ENCODE assay signal across 32 cellular contexts in genomic region chr12:66537866-66538265, GRCh38.
"Had no signal": no experiment of that assay in that cellular context is flagged by ENCODE, and none has a peak within 500 bp of the region (broad histone marks: within the 10 kb centered on the region; RNA-seq: fewer than 3 reads in every experiment).

No MANE protein-coding gene starts in this region.

- H3K4me1 Mint-ChIP-seq: activated CD4-positive, alpha-beta memory T cell treated with anti-CD3 and anti-CD28 coated beads, Interleukin-2, amount 10 ng/mL, durations not matched to agents 7 days and 5 days; activated CD4-positive, alpha-beta T cell treated with anti-CD3 and anti-CD28 coated beads, Interleukin-2, amount 10 ng/mL, durations not matched to agents 7 days and 5 days; activated T-helper 17 cell treated with anti-CD3 and anti-CD28 coated beads, Interleukin-2, amount 50 U/mL, for 72 hours; central memory CD8-positive, alpha-beta T cell had no signal

- FAIRE-seq: astrocyte, bronchial epithelial cell had no signal

- H3K9me3 ChIP-seq: gastrocnemius medialis, heart left ventricle had no signal

- H3K4me1 ChIP-seq: gastrocnemius medialis, heart left ventricle had no signal

- H3K27me3 Mint-ChIP-seq: activated CD4-positive, alpha-beta memory T cell treated with anti-CD3 and anti-CD28 coated beads, Interleukin-2, amount 10 ng/mL, durations not matched to agents 7 days and 5 days; activated CD4-positive, alpha-beta T cell treated with anti-CD3 and anti-CD28 coated beads, Interleukin-2, amount 10 ng/mL, durations not matched to agents 7 days and 5 days; dendritic cell treated with granulocyte-macrophage colony-stimulating factor and Interleukin-4, amounts not matched to agents 40 ng/mL and 50 ng/mL, for 4 days had no signal

- ATAC-seq: activated T-cell treated with anti-CD3 and anti-CD28 coated beads, Interleukin-2, amount 50 U/mL, for 4 hours; activated T-helper 17 cell treated with anti-CD3 and anti-CD28 coated beads, Interleukin-2, amount 50 U/mL, for 72 hours; esophagus mucosa; gastrocnemius medialis; heart left ventricle; WTC11 had no signal

- H3K36me3 ChIP-seq: brain microvascular endothelial cell, gastrocnemius medialis, heart left ventricle had no signal

- H3K9me3 Mint-ChIP-seq: activated CD4-positive, alpha-beta memory T cell treated with anti-CD3 and anti-CD28 coated beads, Interleukin-2, amount 10 ng/mL, durations not matched to agents 7 days and 5 days; activated CD4-positive, alpha-beta T cell treated with anti-CD3 and anti-CD28 coated beads, Interleukin-2, amount 10 ng/mL, durations not matched to agents 7 days and 5 days; activated T-cell treated with anti-CD3 and anti-CD28 coated beads, Interleukin-2, amount 50 U/mL, for 4 hours; activated T-helper 17 cell treated with anti-CD3 and anti-CD28 coated beads, Interleukin-2, amount 50 U/mL, for 72 hours; central memory CD8-positive, alpha-beta T cell; dendritic cell treated with granulocyte-macrophage colony-stimulating factor and Interleukin-4, amounts not matched to agents 40 ng/mL and 50 ng/mL, for 4 days; endodermal cell; WTC11 had no signal

- H3K27ac ChIP-seq: brain microvascular endothelial cell, coronary artery, dorsolateral prefrontal cortex, gastrocnemius medialis, heart left ventricle had no signal

- DNase-seq: activated CD4-positive, alpha-beta memory T cell treated with anti-CD3 and anti-CD28 coated beads, Interleukin-2, amount 10 ng/mL, durations not matched to agents 7 days and 5 days; activated CD4-positive, alpha-beta T cell treated with anti-CD3 and anti-CD28 coated beads for 1 hour; activated CD4-positive, alpha-beta T cell treated with anti-CD3 and anti-CD28 coated beads for 4 hours; activated CD4-positive, alpha-beta T cell treated with anti-CD3 and anti-CD28 coated beads, Interleukin-2, amount 10 ng/mL, durations not matched to agents 7 days and 5 days; activated CD4-positive, alpha-beta T cell treated with anti-CD3 and anti-CD28 coated beads, Interleukin-2, amount 50 U/mL, for 4 hours; activated CD8-positive, alpha-beta memory T cell treated with anti-CD3 and anti-CD28 coated beads, Interleukin-2, amount 50 U/mL, for 48 hours; activated effector memory CD4-positive, alpha-beta T cell treated with Interleukin-2 at 50 U/mL for 16 hours; activated gamma-delta T cell treated with Interleukin-2 at 50 U/mL for 16 hours; activated naive CD4-positive, alpha-beta T cell treated with anti-CD3 and anti-CD28 coated beads, Interleukin-2, amount 50 U/mL, for 16 hours; activated naive CD4-positive, alpha-beta T cell treated with Interleukin-2 at 50 U/mL for 16 hours; activated T-cell treated with anti-CD3 and anti-CD28 coated beads for 4 hours; activated T-cell treated with anti-CD3 and anti-CD28 coated beads, Interleukin-2, amount 50 U/mL, for 4 hours; amniotic stem cell; anterior cingulate cortex; brain microvascular endothelial cell; dorsolateral prefrontal cortex; effector memory CD4-positive, alpha-beta T cell; endodermal cell; foreskin fibroblast; gastrocnemius medialis; glutamatergic neuron; heart left ventricle; T-helper 2 cell had no signal

- H3K4me3 ChIP-seq: coronary artery, dorsolateral prefrontal cortex, gastrocnemius medialis, heart left ventricle had no signal

- H3K4me3 Mint-ChIP-seq: activated CD4-positive, alpha-beta memory T cell treated with anti-CD3 and anti-CD28 coated beads, Interleukin-2, amount 10 ng/mL, durations not matched to agents 7 days and 5 days; activated CD4-positive, alpha-beta T cell treated with anti-CD3 and anti-CD28 coated beads, Interleukin-2, amount 10 ng/mL, durations not matched to agents 7 days and 5 days; activated naive CD8-positive, alpha-beta T cell; activated T-cell treated with anti-CD3 and anti-CD28 coated beads, Interleukin-2, amount 50 U/mL, for 4 hours; activated T-helper 17 cell treated with anti-CD3 and anti-CD28 coated beads, Interleukin-2, amount 50 U/mL, for 72 hours; central memory CD8-positive, alpha-beta T cell; dendritic cell treated with granulocyte-macrophage colony-stimulating factor and Interleukin-4, amounts not matched to agents 40 ng/mL and 50 ng/mL, for 4 days; endodermal cell; WTC11 had no signal

- H3K36me3 Mint-ChIP-seq: WTC11 had no signal

- H3K27me3 ChIP-seq: brain microvascular endothelial cell, dorsolateral prefrontal cortex, gastrocnemius medialis, heart left ventricle had no signal

- H3K27ac Mint-ChIP-seq: activated CD4-positive, alpha-beta memory T cell treated with anti-CD3 and anti-CD28 coated beads, Interleukin-2, amount 10 ng/mL, durations not matched to agents 7 days and 5 days; activated CD4-positive, alpha-beta T cell treated with anti-CD3 and anti-CD28 coated beads, Interleukin-2, amount 10 ng/mL, durations not matched to agents 7 days and 5 days; activated naive CD8-positive, alpha-beta T cell; activated T-helper 17 cell treated with anti-CD3 and anti-CD28 coated beads, Interleukin-2, amount 50 U/mL, for 72 hours; dendritic cell treated with granulocyte-macrophage colony-stimulating factor and Interleukin-4, amounts not matched to agents 40 ng/mL and 50 ng/mL, for 4 days; endodermal cell; WTC11 had no signal
